ENCODE assay signal across 1 cellular context in genomic region chr21:33211732-33212131, GRCh38.
TF ChIP-seq lines count a peak whose summit lies in the region.

No MANE protein-coding gene starts in this region.

TF ChIP-seq in IMR-90, 13 proteins besides CTCF, POLR2A, EP300 and RAD21 (continued from another document):
- TF ChIP-seq, protein P1, sequence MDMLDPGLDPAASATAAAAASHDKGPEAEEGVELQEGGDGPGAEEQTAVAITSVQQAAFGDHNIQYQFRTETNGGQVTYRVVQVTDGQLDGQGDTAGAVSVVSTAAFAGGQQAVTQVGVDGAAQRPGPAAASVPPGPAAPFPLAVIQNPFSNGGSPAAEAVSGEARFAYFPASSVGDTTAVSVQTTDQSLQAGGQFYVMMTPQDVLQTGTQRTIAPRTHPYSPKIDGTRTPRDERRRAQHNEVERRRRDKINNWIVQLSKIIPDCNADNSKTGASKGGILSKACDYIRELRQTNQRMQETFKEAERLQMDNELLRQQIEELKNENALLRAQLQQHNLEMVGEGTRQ (IDR thresholded peaks at IDR 0.05; ENCODE audit: low read depth, low read length) = no peak
